8 cellular contexts compared by ENCODE assay signal in the genomic region with DNA sequence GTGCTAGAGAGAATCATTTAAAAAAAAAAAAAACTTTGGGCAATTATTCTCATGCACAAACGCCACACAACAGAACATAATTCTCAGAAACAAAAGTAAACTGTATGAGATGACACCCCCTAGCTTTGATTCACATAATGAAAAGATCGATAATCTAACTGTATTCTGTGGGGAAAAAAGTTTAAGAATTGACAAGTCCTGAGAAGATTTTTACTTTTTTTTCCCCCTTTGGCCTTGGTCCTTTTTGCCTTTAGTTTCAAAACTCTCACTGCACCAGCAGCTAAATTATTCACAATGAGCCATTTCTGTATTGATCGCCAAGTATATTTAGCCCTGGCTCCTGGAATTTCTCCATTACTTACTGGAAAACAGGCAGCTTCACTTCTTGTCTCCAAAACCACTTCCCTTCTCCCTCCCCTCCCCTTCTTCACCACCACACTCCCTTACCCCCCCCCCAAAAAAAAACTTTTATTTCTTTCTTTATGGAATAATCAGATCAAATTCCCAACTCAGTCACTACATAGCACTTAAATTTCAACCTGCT. TPM values are rescaled to one million over a fixed set of nuclear protein-coding genes. Genes with fewer than 3 reads are reported as not detected.
DNase-seq lines count a peak whose midpoint lies in the region; ATAC-seq and TF ChIP-seq lines count a peak whose summit lies in the region.

No MANE protein-coding gene starts in this region.

- no peak for ATAC-seq in stimulated activated naive B cell treated with anti-CD40 and anti-IgM and Interleukin-4, amounts not matched to agents 10 μg/mL and 1 μg/mL and 100 μg/mL, for 72 hours (replicated peaks)
- ATAC-seq in mucosa of descending colon: no peak

- H3K4me1 ChIP-seq in mucosa of descending colon (ENCODE audit: low read depth): peaks cover 5% of the 10 kb centered on the region

- DNase-seq in HFF-Myc (ENCODE audit: extremely low read depth, low read depth) (no peak), NCI-H1694 treated with DMSO at 0.1 percent for 48 hours (lab: John Stamatoyannopoulos, UW) (no peak), SW 1271 (lab: John Stamatoyannopoulos, UW) (no peak), NCI-H2171 treated with DMSO at 0.1 percent for 48 hours (lab: John Stamatoyannopoulos, UW) (no peak), mucosa of descending colon (no peak)
- DNase-seq in activated CD4-positive, alpha-beta memory T cell treated with anti-CD3 and anti-CD28 coated beads for 36 hours: no peak
- DNase-seq in stimulated activated naive B cell treated with anti-CD40 and anti-IgM and Interleukin-4, amounts not matched to agents 10 μg/mL and 1 μg/mL and 100 μg/mL, for 72 hours: no peak

- peaks cover 20% of the 10 kb centered on the region for H3K4me1 Mint-ChIP-seq in activated CD4-positive, alpha-beta memory T cell treated with anti-CD3 and anti-CD28 coated beads for 36 hours (ENCODE audit: low read depth)
- peaks cover 20 to 43% of the 10 kb centered on the region in 2 donors for H3K4me1 Mint-ChIP-seq in stimulated activated naive B cell treated with anti-CD40 and anti-IgM and Interleukin-4, amounts not matched to agents 10 μg/mL and 1 μg/mL and 100 μg/mL, for 72 hours

- CTCF ChIA-PET in activated CD4-positive, alpha-beta memory T cell treated with anti-CD3 and anti-CD28 coated beads for 36 hours (lab: Charles Lee): interaction anchor here (0.6 to 0.7 kb wide), 4 partner anchors 154 to 1309 kb away, joined by 3 to 7 read pairs (median 3); no protein-coding TSS in a partner anchor

- POLR2A ChIA-PET in activated CD4-positive, alpha-beta memory T cell treated with anti-CD3 and anti-CD28 coated beads for 36 hours (lab: Charles Lee): no interaction called here

- peak overlapping the region; percentile 73 for H3K4me3 Mint-ChIP-seq in activated CD4-positive, alpha-beta memory T cell treated with anti-CD3 and anti-CD28 coated beads for 36 hours
- peak overlapping the region; percentile 91 to 97 for H3K4me3 Mint-ChIP-seq in stimulated activated naive B cell treated with anti-CD40 and anti-IgM and Interleukin-4, amounts not matched to agents 10 μg/mL and 1 μg/mL and 100 μg/mL, for 72 hours

- H3K9me3 Mint-ChIP-seq in activated CD4-positive, alpha-beta memory T cell treated with anti-CD3 and anti-CD28 coated beads for 36 hours: no peaks in the 10 kb centered on the region
- H3K9me3 Mint-ChIP-seq in stimulated activated naive B cell treated with anti-CD40 and anti-IgM and Interleukin-4, amounts not matched to agents 10 μg/mL and 1 μg/mL and 100 μg/mL, for 72 hours: no peaks in the 10 kb centered on the region

- no peaks in the 10 kb centered on the region for H3K36me3 ChIP-seq in mucosa of descending colon (ENCODE audit: low read depth)

- H3K36me3 Mint-ChIP-seq in activated CD4-positive, alpha-beta memory T cell treated with anti-CD3 and anti-CD28 coated beads for 36 hours: no peaks in the 10 kb centered on the region
- peaks cover 9 to 12% of the 10 kb centered on the region in 2 donors for H3K36me3 Mint-ChIP-seq in stimulated activated naive B cell treated with anti-CD40 and anti-IgM and Interleukin-4, amounts not matched to agents 10 μg/mL and 1 μg/mL and 100 μg/mL, for 72 hours

- intact Hi-C loops in activated CD4-positive, alpha-beta memory T cell treated with anti-CD3 and anti-CD28 coated beads for 36 hours (cut with micrococcal nuclease): no loop called here
- intact Hi-C loops in mucosa of descending colon (cut with DNase I, micrococcal nuclease): no loop called here

- H3K9me3 ChIP-seq in mucosa of descending colon: no peaks in the 10 kb centered on the region

- peaks cover 36% of the 10 kb centered on the region for H3K27me3 Mint-ChIP-seq in activated CD4-positive, alpha-beta memory T cell treated with anti-CD3 and anti-CD28 coated beads for 36 hours
- H3K27me3 Mint-ChIP-seq in stimulated activated naive B cell treated with anti-CD40 and anti-IgM and Interleukin-4, amounts not matched to agents 10 μg/mL and 1 μg/mL and 100 μg/mL, for 72 hours: no peaks in the 10 kb centered on the region

- TF ChIP-seq CTCF in HFF-Myc (IDR thresholded peaks at IDR 0.05; ENCODE audit: low read depth, low read length, missing control alignments): no peak
- TF ChIP-seq CTCF in mucosa of descending colon (IDR thresholded peaks at IDR 0.05): no peak

- peak overlapping the region; percentile 52 for H3K27ac Mint-ChIP-seq in activated CD4-positive, alpha-beta memory T cell treated with anti-CD3 and anti-CD28 coated beads for 36 hours
- peak overlapping the region; percentile 42 for H3K27ac Mint-ChIP-seq in stimulated activated naive B cell treated with anti-CD40 and anti-IgM and Interleukin-4, amounts not matched to agents 10 μg/mL and 1 μg/mL and 100 μg/mL, for 72 hours

- H3K4me3 ChIP-seq in HFF-Myc (replicated peaks; ENCODE audit: low read depth, low read length) (peak overlapping the region; percentile 56; the same call in 1 of the 2 replicates), iPS-11a (ENCODE audit: low read depth, low read length) (peak overlapping the region; percentile 85), mucosa of descending colon (no peak overlapping the region)

RNA-seq across cellular contexts. Expression of gene IKZF2, which starts 2.0 kb away (rescaled TPM):
- 1 to 10 TPM; 8.1 to 9.1 TPM for total RNA-seq in activated CD4-positive, alpha-beta memory T cell treated with anti-CD3 and anti-CD28 coated beads for 36 hours
- 10 to 100 TPM in 1 of 3 donors, 1 to 10 TPM in 2; 5.6 to 11.1 (median 8.6) TPM for total RNA-seq in mucosa of descending colon
